8 cellular contexts compared by ENCODE assay signal in the genomic region with DNA sequence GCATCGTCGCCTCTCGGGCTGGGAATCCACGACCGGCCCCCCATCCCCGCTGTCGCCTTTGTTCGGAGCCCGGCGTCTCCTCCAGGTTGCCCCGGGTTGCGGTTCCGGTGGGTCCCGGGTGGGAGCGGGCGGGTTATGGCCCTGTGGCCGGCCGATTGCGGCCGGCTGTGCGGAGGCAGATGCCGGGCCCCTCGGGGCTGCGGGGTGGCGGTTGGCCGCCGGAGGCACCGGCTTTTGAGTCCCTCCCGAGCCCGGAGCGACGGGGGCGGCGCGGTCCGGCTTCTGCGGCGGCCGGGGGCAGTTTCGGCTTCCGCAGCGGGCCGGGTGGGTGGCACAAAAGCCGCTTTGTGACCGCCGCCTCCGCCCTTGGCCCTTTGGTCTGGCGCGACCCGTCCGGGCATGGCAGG. TPM values are rescaled to one million over a fixed set of nuclear protein-coding genes. Genes with fewer than 3 reads are reported as not detected.
DNase-seq lines count a peak whose midpoint lies in the region; ATAC-seq and TF ChIP-seq lines count a peak whose summit lies in the region.

No MANE protein-coding gene starts in this region.

- H3K9me3 ChIP-seq in iPS-20b (ENCODE audit: insufficient read depth, low read depth, low read length) = no peaks in the 10 kb centered on the region
- H3K9me3 ChIP-seq in stomach = no peaks in the 10 kb centered on the region

- 0 to 1% (median 0%) methylated on average over 5 to 51 of the region's 51 CpGs for WGBS in stomach, 5 donors

- H3K27ac ChIP-seq in angular gyrus (ENCODE audit: low read depth, low read length) (peak overlapping the region; percentile 87), iPS-20b (ENCODE audit: low read length) (peak overlapping the region; percentile 91), stomach (peak overlapping the region; percentile 98 to 100 (median 100))

- H3K4me3 ChIP-seq in iPS-20b (ENCODE audit: low read length) = peak overlapping the region; percentile 96
- peak overlapping the region; percentile 74 to 100 (median 80) for H3K4me3 ChIP-seq in stomach

- H3K27me3 ChIP-seq in iPS-20b (ENCODE audit: insufficient read depth, low read length) (peaks cover 18% of the 10 kb centered on the region), stomach (no peaks in the 10 kb centered on the region)

- H3K9ac ChIP-seq in iPS-20b (ENCODE audit: low read depth, low read length) = peak overlapping the region; percentile 90

- H3K4me1 ChIP-seq in iPS-20b (ENCODE audit: insufficient read depth, low read length) = peaks cover 18% of the 10 kb centered on the region; the same call in 1 of the 2 replicates
- peaks cover 10 to 64% (median 37%) of the 10 kb centered on the region in 4 donors for H3K4me1 ChIP-seq in stomach

- TF ChIP-seq EP300 in stomach (IDR thresholded peaks at IDR 0.05) = no peak

- DNase-seq in NCI-H146 (lab: John Stamatoyannopoulos, UW) = peak; percentile 56
- no peak for DNase-seq in NCI-H146 treated with DMSO at 0.1 percent for 48 hours (lab: John Stamatoyannopoulos, UW; ENCODE audit: unreplicated experiment)
- no peak for DNase-seq in stomach
- no peak for DNase-seq in stimulated activated CD4-positive, alpha-beta T cell treated with anti-CD3 and anti-CD28 coated beads, Interleukin-12 subunit alpha, Interleukin-12 subunit beta, amount 100 ng/mL, for 4 hours
- DNase-seq in AG08396 (ENCODE audit: low spot score) = no peak

- intact Hi-C loops in stomach (cut with DNase I; ENCODE audit: low total_unique reads) = no loop called here

- H3K36me3 ChIP-seq in iPS-20b (ENCODE audit: insufficient read depth, low read depth, low read length) (peaks cover 26% of the 10 kb centered on the region), stomach (peaks cover 11 to 16% (median 15%) of the 10 kb centered on the region in 4 donors)

- no peak for TF ChIP-seq POLR2A in stomach (IDR thresholded peaks at IDR 0.05)

- no peak for TF ChIP-seq CTCF in stomach (IDR thresholded peaks at IDR 0.05)

- ATAC-seq in HG03103 (IDR thresholded peaks at IDR 0.05; ENCODE audit: low read depth, unreplicated experiment) = peak; percentile 0

RNA-seq across cellular contexts. Expression of gene PTP4A1, which starts 0.5 kb away (rescaled TPM):
- 100 to 1,000 TPM in 1 of 5 donors, 10 to 100 TPM in 4; 22.0 to 140 (median 54.6) TPM for total RNA-seq in stomach
- 10 to 100 TPM; 10.0 to 23.7 (median 19.4) TPM for polyA plus RNA-seq in stomach
